1 cellular context compared by ENCODE assay signal in genomic region chr3:171935261-171936123, GRCh38.
A peak's percentile ranks its signal among the peaks of the same experiment; 100 is the strongest.
TF ChIP-seq lines count a peak whose summit lies in the region.

No MANE protein-coding gene starts in this region.

TF ChIP-seq in H1, 55 proteins besides CTCF, POLR2A, EP300 and RAD21 (continued from another document):
- TF ChIP-seq RFX5 (IDR thresholded peaks at IDR 0.05; ENCODE audit: borderline replicate concordance, low read depth, low read length) (no peak), MAFK (IDR thresholded peaks at IDR 0.05; ENCODE audit: low read depth, low read length) (peak; percentile 41; the same call in 1 of the 2 replicates), MAX (IDR thresholded peaks at IDR 0.05) (no peak), SIN3A (conservative IDR thresholded peaks at IDR 0.05 in 1 of 2, IDR thresholded peaks at IDR 0.05 in 1 of 2; ENCODE audit: low read depth in 1 of 2, low read length in 2 of 2) (no peak), SAP30 (IDR thresholded peaks at IDR 0.05; ENCODE audit: insufficient read depth, insufficient replicate concordance, low read length) (no peak), TBP (IDR thresholded peaks at IDR 0.05; ENCODE audit: low read depth, low read length) (no peak), SIX5 (IDR thresholded peaks at IDR 0.05; ENCODE audit: low read depth, low read length) (no peak), GABPA (IDR thresholded peaks at IDR 0.05; ENCODE audit: borderline replicate concordance, insufficient read depth, low read length) (no peak), PHF8 (conservative IDR thresholded peaks at IDR 0.05; ENCODE audit: low read depth, low read length) (no peak), SP2 (IDR thresholded peaks at IDR 0.05; ENCODE audit: low read length) (no peak), SRF (IDR thresholded peaks at IDR 0.05; ENCODE audit: low read depth, low read length) (no peak), SIRT6 (IDR thresholded peaks at IDR 0.05; ENCODE audit: low read length) (no peak), JUND (IDR thresholded peaks at IDR 0.05; ENCODE audit: low read length) (no peak), BCL11A (IDR thresholded peaks at IDR 0.05; ENCODE audit: low read depth in 2 of 2, low read length in 2 of 2) (no peak), SP1 (IDR thresholded peaks at IDR 0.05; ENCODE audit: low read depth, low read length) (no peak)
- TF ChIP-seq, protein P1, sequence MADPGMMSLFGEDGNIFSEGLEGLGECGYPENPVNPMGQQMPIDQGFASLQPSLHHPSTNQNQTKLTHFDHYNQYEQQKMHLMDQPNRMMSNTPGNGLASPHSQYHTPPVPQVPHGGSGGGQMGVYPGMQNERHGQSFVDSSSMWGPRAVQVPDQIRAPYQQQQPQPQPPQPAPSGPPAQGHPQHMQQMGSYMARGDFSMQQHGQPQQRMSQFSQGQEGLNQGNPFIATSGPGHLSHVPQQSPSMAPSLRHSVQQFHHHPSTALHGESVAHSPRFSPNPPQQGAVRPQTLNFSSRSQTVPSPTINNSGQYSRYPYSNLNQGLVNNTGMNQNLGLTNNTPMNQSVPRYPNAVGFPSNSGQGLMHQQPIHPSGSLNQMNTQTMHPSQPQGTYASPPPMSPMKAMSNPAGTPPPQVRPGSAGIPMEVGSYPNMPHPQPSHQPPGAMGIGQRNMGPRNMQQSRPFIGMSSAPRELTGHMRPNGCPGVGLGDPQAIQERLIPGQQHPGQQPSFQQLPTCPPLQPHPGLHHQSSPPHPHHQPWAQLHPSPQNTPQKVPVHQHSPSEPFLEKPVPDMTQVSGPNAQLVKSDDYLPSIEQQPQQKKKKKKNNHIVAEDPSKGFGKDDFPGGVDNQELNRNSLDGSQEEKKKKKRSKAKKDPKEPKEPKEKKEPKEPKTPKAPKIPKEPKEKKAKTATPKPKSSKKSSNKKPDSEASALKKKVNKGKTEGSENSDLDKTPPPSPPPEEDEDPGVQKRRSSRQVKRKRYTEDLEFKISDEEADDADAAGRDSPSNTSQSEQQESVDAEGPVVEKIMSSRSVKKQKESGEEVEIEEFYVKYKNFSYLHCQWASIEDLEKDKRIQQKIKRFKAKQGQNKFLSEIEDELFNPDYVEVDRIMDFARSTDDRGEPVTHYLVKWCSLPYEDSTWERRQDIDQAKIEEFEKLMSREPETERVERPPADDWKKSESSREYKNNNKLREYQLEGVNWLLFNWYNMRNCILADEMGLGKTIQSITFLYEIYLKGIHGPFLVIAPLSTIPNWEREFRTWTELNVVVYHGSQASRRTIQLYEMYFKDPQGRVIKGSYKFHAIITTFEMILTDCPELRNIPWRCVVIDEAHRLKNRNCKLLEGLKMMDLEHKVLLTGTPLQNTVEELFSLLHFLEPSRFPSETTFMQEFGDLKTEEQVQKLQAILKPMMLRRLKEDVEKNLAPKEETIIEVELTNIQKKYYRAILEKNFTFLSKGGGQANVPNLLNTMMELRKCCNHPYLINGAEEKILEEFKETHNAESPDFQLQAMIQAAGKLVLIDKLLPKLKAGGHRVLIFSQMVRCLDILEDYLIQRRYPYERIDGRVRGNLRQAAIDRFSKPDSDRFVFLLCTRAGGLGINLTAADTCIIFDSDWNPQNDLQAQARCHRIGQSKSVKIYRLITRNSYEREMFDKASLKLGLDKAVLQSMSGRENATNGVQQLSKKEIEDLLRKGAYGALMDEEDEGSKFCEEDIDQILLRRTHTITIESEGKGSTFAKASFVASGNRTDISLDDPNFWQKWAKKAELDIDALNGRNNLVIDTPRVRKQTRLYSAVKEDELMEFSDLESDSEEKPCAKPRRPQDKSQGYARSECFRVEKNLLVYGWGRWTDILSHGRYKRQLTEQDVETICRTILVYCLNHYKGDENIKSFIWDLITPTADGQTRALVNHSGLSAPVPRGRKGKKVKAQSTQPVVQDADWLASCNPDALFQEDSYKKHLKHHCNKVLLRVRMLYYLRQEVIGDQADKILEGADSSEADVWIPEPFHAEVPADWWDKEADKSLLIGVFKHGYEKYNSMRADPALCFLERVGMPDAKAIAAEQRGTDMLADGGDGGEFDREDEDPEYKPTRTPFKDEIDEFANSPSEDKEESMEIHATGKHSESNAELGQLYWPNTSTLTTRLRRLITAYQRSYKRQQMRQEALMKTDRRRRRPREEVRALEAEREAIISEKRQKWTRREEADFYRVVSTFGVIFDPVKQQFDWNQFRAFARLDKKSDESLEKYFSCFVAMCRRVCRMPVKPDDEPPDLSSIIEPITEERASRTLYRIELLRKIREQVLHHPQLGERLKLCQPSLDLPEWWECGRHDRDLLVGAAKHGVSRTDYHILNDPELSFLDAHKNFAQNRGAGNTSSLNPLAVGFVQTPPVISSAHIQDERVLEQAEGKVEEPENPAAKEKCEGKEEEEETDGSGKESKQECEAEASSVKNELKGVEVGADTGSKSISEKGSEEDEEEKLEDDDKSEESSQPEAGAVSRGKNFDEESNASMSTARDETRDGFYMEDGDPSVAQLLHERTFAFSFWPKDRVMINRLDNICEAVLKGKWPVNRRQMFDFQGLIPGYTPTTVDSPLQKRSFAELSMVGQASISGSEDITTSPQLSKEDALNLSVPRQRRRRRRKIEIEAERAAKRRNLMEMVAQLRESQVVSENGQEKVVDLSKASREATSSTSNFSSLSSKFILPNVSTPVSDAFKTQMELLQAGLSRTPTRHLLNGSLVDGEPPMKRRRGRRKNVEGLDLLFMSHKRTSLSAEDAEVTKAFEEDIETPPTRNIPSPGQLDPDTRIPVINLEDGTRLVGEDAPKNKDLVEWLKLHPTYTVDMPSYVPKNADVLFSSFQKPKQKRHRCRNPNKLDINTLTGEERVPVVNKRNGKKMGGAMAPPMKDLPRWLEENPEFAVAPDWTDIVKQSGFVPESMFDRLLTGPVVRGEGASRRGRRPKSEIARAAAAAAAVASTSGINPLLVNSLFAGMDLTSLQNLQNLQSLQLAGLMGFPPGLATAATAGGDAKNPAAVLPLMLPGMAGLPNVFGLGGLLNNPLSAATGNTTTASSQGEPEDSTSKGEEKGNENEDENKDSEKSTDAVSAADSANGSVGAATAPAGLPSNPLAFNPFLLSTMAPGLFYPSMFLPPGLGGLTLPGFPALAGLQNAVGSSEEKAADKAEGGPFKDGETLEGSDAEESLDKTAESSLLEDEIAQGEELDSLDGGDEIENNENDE (IDR thresholded peaks at IDR 0.05; ENCODE audit: insufficient replicate concordance, low read length): peak; percentile 98
TF ChIP-seq in H1: peak in this region for 2.
